1 cellular context compared by ENCODE assay signal in genomic region chr11:102186836-102187235, GRCh38.
TF ChIP-seq lines count a peak whose summit lies in the region.

No MANE protein-coding gene starts in this region.

TF ChIP-seq in HepG2, 621 proteins besides CTCF, POLR2A, EP300 and RAD21 (continued from another document and continues in another):
- TF ChIP-seq ZUFSP (CRISPR knock-in tag; IDR thresholded peaks at IDR 0.05; ENCODE audit: borderline replicate concordance): no peak
- no peak for TF ChIP-seq MXI1 (IDR thresholded peaks at IDR 0.05; ENCODE audit: borderline replicate concordance, low read depth, low read length)
- no peak for TF ChIP-seq IKZF1 (IDR thresholded peaks at IDR 0.05)
- TF ChIP-seq ZNF232 (CRISPR knock-in tag; IDR thresholded peaks at IDR 0.05; ENCODE audit: borderline replicate concordance): no peak
- TF ChIP-seq MLLT10 (CRISPR knock-in tag; IDR thresholded peaks at IDR 0.05): no peak
- no peak for TF ChIP-seq ZNF770 (CRISPR knock-in tag; IDR thresholded peaks at IDR 0.05)
- TF ChIP-seq RORA (CRISPR knock-in tag; IDR thresholded peaks at IDR 0.05): no peak
- TF ChIP-seq TBL1XR1 (IDR thresholded peaks at IDR 0.05; ENCODE audit: borderline replicate concordance, low read length, partially characterized antibody): no peak
- peak; percentile 44; the same call in 1 of the 2 replicates for TF ChIP-seq SIX1 (CRISPR knock-in tag; IDR thresholded peaks at IDR 0.05; ENCODE audit: borderline replicate concordance)
- no peak for TF ChIP-seq EEA1 (CRISPR knock-in tag; IDR thresholded peaks at IDR 0.05; ENCODE audit: borderline replicate concordance)
- no peak for TF ChIP-seq UBTF (CRISPR knock-in tag; IDR thresholded peaks at IDR 0.05)
- peak; percentile 82 for TF ChIP-seq ISL2 (CRISPR knock-in tag; IDR thresholded peaks at IDR 0.05)
- no peak for TF ChIP-seq SIN3B (IDR thresholded peaks at IDR 0.05; ENCODE audit: low read length)
- TF ChIP-seq NFIC (IDR thresholded peaks at IDR 0.05; ENCODE audit: low read length): peak; percentile 77
- no peak for TF ChIP-seq ZNF275 (CRISPR knock-in tag; IDR thresholded peaks at IDR 0.05; ENCODE audit: borderline replicate concordance)
- TF ChIP-seq HOXA9 (CRISPR knock-in tag; IDR thresholded peaks at IDR 0.05; ENCODE audit: borderline replicate concordance): no peak
- TF ChIP-seq ZNF724P (CRISPR knock-in tag; IDR thresholded peaks at IDR 0.05; ENCODE audit: borderline replicate concordance): no peak
- TF ChIP-seq ZNF776 (CRISPR knock-in tag; IDR thresholded peaks at IDR 0.05): no peak
- TF ChIP-seq ZSCAN9 (CRISPR knock-in tag; IDR thresholded peaks at IDR 0.05; ENCODE audit: borderline replicate concordance): no peak
- no peak for TF ChIP-seq ZNF598 (CRISPR knock-in tag; IDR thresholded peaks at IDR 0.05; ENCODE audit: borderline replicate concordance)
- TF ChIP-seq POLR2AphosphoS5 (IDR thresholded peaks at IDR 0.05; ENCODE audit: low read depth, low read length): no peak
- no peak for TF ChIP-seq DPF2 (CRISPR knock-in tag; IDR thresholded peaks at IDR 0.05; ENCODE audit: borderline replicate concordance, low read depth)
- no peak for TF ChIP-seq ZNF878 (CRISPR knock-in tag; IDR thresholded peaks at IDR 0.05)
- no peak for TF ChIP-seq AKNA (CRISPR knock-in tag; IDR thresholded peaks at IDR 0.05; ENCODE audit: borderline replicate concordance)
- TF ChIP-seq MAF1 (CRISPR knock-in tag; IDR thresholded peaks at IDR 0.05; ENCODE audit: borderline replicate concordance): no peak
- TF ChIP-seq ESRRA (CRISPR knock-in tag; IDR thresholded peaks at IDR 0.05; ENCODE audit: low read depth): no peak
- TF ChIP-seq ATRX (CRISPR knock-in tag; IDR thresholded peaks at IDR 0.05; ENCODE audit: borderline replicate concordance): no peak
- TF ChIP-seq WIZ (CRISPR knock-in tag; IDR thresholded peaks at IDR 0.05): no peak
- no peak for TF ChIP-seq KIAA2018 (CRISPR knock-in tag; IDR thresholded peaks at IDR 0.05; ENCODE audit: borderline replicate concordance)
- peak; percentile 67 for TF ChIP-seq RXRB (CRISPR knock-in tag; IDR thresholded peaks at IDR 0.05; ENCODE audit: borderline replicate concordance)
- TF ChIP-seq TCF7L2 (IDR thresholded peaks at IDR 0.05; ENCODE audit: low read depth, low read length): peak; percentile 89
- no peak for TF ChIP-seq ZNF225 (CRISPR knock-in tag; IDR thresholded peaks at IDR 0.05)
- TF ChIP-seq KLF12 (CRISPR knock-in tag; IDR thresholded peaks at IDR 0.05; ENCODE audit: borderline replicate concordance): no peak
- TF ChIP-seq POGZ (CRISPR knock-in tag; IDR thresholded peaks at IDR 0.05): peak; percentile 67
- no peak for TF ChIP-seq ZNF761 (CRISPR knock-in tag; conservative IDR thresholded peaks at IDR 0.05)
- TF ChIP-seq ZNF883 (CRISPR knock-in tag; IDR thresholded peaks at IDR 0.05; ENCODE audit: not compliant biosample characterization): no peak
- TF ChIP-seq RARA (CRISPR knock-in tag; IDR thresholded peaks at IDR 0.05): peak; percentile 84
- TF ChIP-seq MBD4 (IDR thresholded peaks at IDR 0.05; ENCODE audit: borderline replicate concordance, low read length): 0 out of 2 replicates have a peak, but pooled peaks have one; percentile 5
- no peak for TF ChIP-seq ZSCAN29 (CRISPR knock-in tag; conservative IDR thresholded peaks at IDR 0.05)
- TF ChIP-seq ELF4 (CRISPR knock-in tag; IDR thresholded peaks at IDR 0.05; ENCODE audit: borderline replicate concordance): no peak
- TF ChIP-seq AHR (CRISPR knock-in tag; IDR thresholded peaks at IDR 0.05): no peak
- TF ChIP-seq PRMT3 (CRISPR knock-in tag; IDR thresholded peaks at IDR 0.05; ENCODE audit: borderline replicate concordance, low read depth): no peak
- TF ChIP-seq YEATS4 (CRISPR knock-in tag; IDR thresholded peaks at IDR 0.05; ENCODE audit: borderline replicate concordance): no peak
- no peak for TF ChIP-seq SOX6 (IDR thresholded peaks at IDR 0.05)
- peak; percentile 95 for TF ChIP-seq SOX6 (CRISPR knock-in tag; IDR thresholded peaks at IDR 0.05)
- no peak for TF ChIP-seq ZNF672 (CRISPR knock-in tag; IDR thresholded peaks at IDR 0.05)
- no peak for TF ChIP-seq ATM (IDR thresholded peaks at IDR 0.05; ENCODE audit: borderline replicate concordance)
- TF ChIP-seq SSRP1 (CRISPR knock-in tag; IDR thresholded peaks at IDR 0.05): no peak
- TF ChIP-seq HES4 (CRISPR knock-in tag; IDR thresholded peaks at IDR 0.05; ENCODE audit: borderline replicate concordance): no peak
